Comparison of ENCODE assay signal across 8 cellular contexts in the genomic region with DNA sequence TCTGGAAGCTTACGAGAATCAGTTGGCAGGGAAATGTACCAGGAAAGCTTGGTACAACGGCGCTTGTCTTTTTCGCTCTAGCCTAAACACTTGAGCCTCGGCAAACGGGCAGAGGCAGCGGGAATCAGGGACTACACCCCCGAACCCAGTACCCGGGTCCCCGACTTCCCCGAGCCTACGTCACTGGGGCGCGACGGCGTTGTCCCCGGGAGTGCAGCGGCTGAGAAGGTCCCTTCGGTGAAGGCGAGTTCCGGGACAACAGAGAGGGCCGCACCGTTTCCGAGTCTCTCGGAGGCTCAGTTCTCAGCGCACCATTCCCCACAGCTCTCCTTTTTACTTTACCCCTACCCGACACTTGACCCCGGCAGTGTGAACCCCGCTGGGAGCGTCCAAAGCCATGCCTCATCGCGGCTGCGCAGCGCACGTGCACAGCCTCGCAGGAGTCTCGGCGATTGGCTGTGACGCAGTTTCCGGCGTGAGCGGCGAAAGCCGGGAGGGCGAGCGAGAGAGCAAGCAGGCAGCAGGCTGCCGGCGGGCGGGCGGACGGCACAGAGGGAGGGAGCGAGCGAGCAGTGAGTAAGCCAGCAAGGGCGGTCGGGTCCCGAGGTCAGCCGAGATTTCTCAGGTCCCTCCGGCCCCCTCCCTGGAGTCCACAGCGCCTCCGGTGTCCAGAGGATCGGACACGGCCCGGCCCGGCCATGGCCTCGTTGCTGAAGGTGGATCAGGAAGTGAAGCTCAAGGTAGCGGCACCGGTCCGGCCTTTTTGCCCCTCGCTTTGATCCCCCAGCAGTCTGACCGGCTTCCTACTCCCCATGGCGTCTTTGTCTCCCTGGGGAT. TPM values are rescaled to one million over a fixed set of nuclear protein-coding genes. Genes with fewer than 3 reads are reported as not detected.
DNase-seq lines count a peak whose midpoint lies in the region; ATAC-seq and TF ChIP-seq lines count a peak whose summit lies in the region.

A gene with protein sequence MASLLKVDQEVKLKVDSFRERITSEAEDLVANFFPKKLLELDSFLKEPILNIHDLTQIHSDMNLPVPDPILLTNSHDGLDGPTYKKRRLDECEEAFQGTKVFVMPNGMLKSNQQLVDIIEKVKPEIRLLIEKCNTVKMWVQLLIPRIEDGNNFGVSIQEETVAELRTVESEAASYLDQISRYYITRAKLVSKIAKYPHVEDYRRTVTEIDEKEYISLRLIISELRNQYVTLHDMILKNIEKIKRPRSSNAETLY (plus strand): TSS at position 464 of the 837 bp plus-strand sequence. CDS start 235 bp downstream, at position 699.

- peaks cover 9% of the 10 kb centered on the region for H3F3A ChIP-seq in SK-N-SH (replicated peaks; ENCODE audit: insufficient read depth)

- peak within 1 kb of the TSS; percentile 98 for H2AFZ ChIP-seq in SK-N-SH (ENCODE audit: low read depth)

- H3K4me3 ChIP-seq in HEK293 (ENCODE audit: low read depth, low read length) (peak within 1 kb of the TSS; percentile 86), SK-N-SH (ENCODE audit: low read depth in 2 of 2, low read length in 1 of 2) (peak within 1 kb of the TSS; percentile 79 to 83)

- TF ChIP-seq EP300 in SK-N-SH (IDR thresholded peaks at IDR 0.05; ENCODE audit: borderline replicate concordance in 1 of 2, low read depth in 1 of 2, low read length in 1 of 2), result peak in 1 of 2 experiments; percentile 10; a peak in 1 of 4 replicates

- H3K27ac ChIP-seq in HEK293 (ENCODE audit: extremely low read depth, low read depth, low read length), result peak within 1 kb of the TSS; percentile 83
- peak within 1 kb of the TSS; percentile 74 to 86 for H3K27ac ChIP-seq in SK-N-SH (ENCODE audit: low read depth in 2 of 2, low read length in 1 of 2)
- peak within 1 kb of the TSS; percentile 62 for H3K27ac ChIP-seq in temporal lobe (ENCODE audit: low read depth, low read length)

- H3K4me1 ChIP-seq in HEK293 (ENCODE audit: control insufficient read depth, insufficient read depth, low read length), result peaks cover 5% of the 10 kb centered on the region
- peaks cover 4 to 9% of the 10 kb centered on the region in 2 experiments; a peak in 3 of 4 replicates for H3K4me1 ChIP-seq in SK-N-SH (ENCODE audit: control insufficient read depth in 1 of 2, insufficient read depth in 2 of 2, low read depth in 1 of 2, low read length in 1 of 2)

- peak; percentile 68 for DNase-seq in GM04503 (ENCODE audit: low read depth)
- peak; percentile 79 for DNase-seq in MV-4-11 (lab: John Stamatoyannopoulos, UW)
- peak; percentile 94 for DNase-seq in SK-N-SH
- peak; percentile 90 for DNase-seq in activated naive CD4-positive, alpha-beta T cell treated with anti-CD3 and anti-CD28 coated beads, Interleukin-2, amount 50 U/mL, for 16 hours
- DNase-seq in globus pallidus (ENCODE audit: low spot score), result peak; percentile 86
- DNase-seq in omental fat pad (ENCODE audit: low spot score), result peak; percentile 75

- no peak for TF ChIP-seq RAD21 in SK-N-SH (IDR thresholded peaks at IDR 0.05; ENCODE audit: low read length)

- peak within 1 kb of the TSS; percentile 92 for H3K9ac ChIP-seq in SK-N-SH

- H3K4me2 ChIP-seq in SK-N-SH, result peak within 1 kb of the TSS; percentile 98

- no peaks in the 10 kb centered on the region for H4K20me1 ChIP-seq in SK-N-SH (ENCODE audit: insufficient read depth)

- H3K9me3 ChIP-seq in HEK293 (ENCODE audit: control insufficient read depth, insufficient read depth, low read depth, low read length), result no peaks in the 10 kb centered on the region
- no peaks in the 10 kb centered on the region for H3K9me3 ChIP-seq in SK-N-SH

- POLR2A ChIA-PET in HEK293 (lab: Yijun Ruan, JAX) (interaction anchor here (0.6 to 3.3 kb wide), 19 partner anchors 9 to 604 kb away, joined by 3 to 35 read pairs (median 3); a partner anchor contains a TSS), SK-N-SH (lab: Yijun Ruan, JAX) (interaction anchor here (0.6 to 1.1 kb wide), 4 partner anchors 9 to 166 kb away, joined by 3 to 12 read pairs (median 4); a partner anchor contains a TSS)

- peak; percentile 90 for ATAC-seq in omental fat pad (ENCODE audit: low FRiP score)

- TF ChIP-seq CTCF in HEK293 (tag by site-specific recombination; IDR thresholded peaks at IDR 0.05) (no peak; the same call in 1 of the 2 replicates), SK-N-SH (IDR thresholded peaks at IDR 0.05) (peak; percentile 14; the same call in 1 of the 2 replicates), omental fat pad (IDR thresholded peaks at IDR 0.05) (no peak)

- peaks cover 49% of the 10 kb centered on the region for H3K79me2 ChIP-seq in SK-N-SH (ENCODE audit: insufficient read depth)

- WGBS in SK-N-SH (ENCODE audit: low lambda C conversion rate), result 3% methylated on average over 33 of the region's 71 CpGs

- H3K9me2 ChIP-seq in SK-N-SH, result no peaks in the 10 kb centered on the region

- no peaks in the 10 kb centered on the region for H3K27me3 ChIP-seq in SK-N-SH (ENCODE audit: insufficient read depth)

- H3K36me3 ChIP-seq in HEK293 (ENCODE audit: control insufficient read depth in 2 of 2, insufficient read depth in 1 of 2, low read length in 2 of 2) (peaks cover 36% of the 10 kb centered on the region in 2 experiments), SK-N-SH (replicated peaks in 1 of 2; ENCODE audit: control insufficient read depth in 1 of 2, insufficient read depth in 2 of 2, low read length in 1 of 2) (peaks cover 19 to 28% of the 10 kb centered on the region in 2 experiments)

- CTCF ChIA-PET in HEK293 (lab: Yijun Ruan, JAX), result interaction anchor here (0.5 to 6.4 kb wide), 10 partner anchors 10 to 505 kb away, joined by 3 to 52 read pairs (median 4); a partner anchor contains a TSS
- CTCF ChIA-PET in SK-N-SH (lab: Yijun Ruan, JAX), result interaction anchor here (1.1 to 4.3 kb wide), 7 partner anchors 9 to 255 kb away, joined by 4 to 33 read pairs (median 14); a partner anchor contains a TSS

TF ChIP-seq in HEK293, 187 proteins besides CTCF, POLR2A, EP300 and RAD21 (continues in another document):
- TF ChIP-seq, protein P1, sequence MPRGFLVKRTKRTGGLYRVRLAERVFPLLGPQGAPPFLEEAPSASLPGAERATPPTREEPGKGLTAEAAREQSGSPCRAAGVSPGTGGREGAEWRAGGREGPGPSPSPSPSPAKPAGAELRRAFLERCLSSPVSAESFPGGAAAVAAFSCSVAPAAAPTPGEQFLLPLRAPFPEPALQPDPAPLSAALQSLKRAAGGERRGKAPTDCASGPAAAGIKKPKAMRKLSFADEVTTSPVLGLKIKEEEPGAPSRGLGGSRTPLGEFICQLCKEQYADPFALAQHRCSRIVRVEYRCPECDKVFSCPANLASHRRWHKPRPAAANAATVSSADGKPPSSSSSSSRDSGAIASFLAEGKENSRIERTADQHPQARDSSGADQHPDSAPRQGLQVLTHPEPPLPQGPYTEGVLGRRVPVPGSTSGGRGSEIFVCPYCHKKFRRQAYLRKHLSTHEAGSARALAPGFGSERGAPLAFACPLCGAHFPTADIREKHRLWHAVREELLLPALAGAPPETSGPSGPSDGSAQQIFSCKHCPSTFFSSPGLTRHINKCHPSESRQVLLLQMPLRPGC (tag by site-specific recombination; IDR thresholded peaks at IDR 0.05), result 0 out of 2 replicates have a peak, but pooled peaks have one; percentile 12
- no peak for TF ChIP-seq ZNF184 (tag by site-specific recombination; IDR thresholded peaks at IDR 0.05)

TF ChIP-seq in SK-N-SH, 30 proteins besides CTCF, POLR2A, EP300 and RAD21 (continues in another document):
- TF ChIP-seq RXRA (IDR thresholded peaks at IDR 0.05; ENCODE audit: borderline replicate concordance, low read depth) (no peak), FOSL2 (IDR thresholded peaks at IDR 0.05; ENCODE audit: borderline replicate concordance, low read depth) (no peak), NFIC (IDR thresholded peaks at IDR 0.05; ENCODE audit: borderline replicate concordance) (no peak), TAF1 (IDR thresholded peaks at IDR 0.05; ENCODE audit: borderline replicate concordance, low read depth, low read length) (peak; percentile 70), NRF1 (IDR thresholded peaks at IDR 0.05; ENCODE audit: low read depth, low read length) (peak; percentile 73), TEAD4 (IDR thresholded peaks at IDR 0.05; ENCODE audit: borderline replicate concordance, insufficient read depth) (no peak), RFX5 (IDR thresholded peaks at IDR 0.05; ENCODE audit: low read length) (no peak), JUND (IDR thresholded peaks at IDR 0.05) (no peak)
- TF ChIP-seq, protein P2, sequence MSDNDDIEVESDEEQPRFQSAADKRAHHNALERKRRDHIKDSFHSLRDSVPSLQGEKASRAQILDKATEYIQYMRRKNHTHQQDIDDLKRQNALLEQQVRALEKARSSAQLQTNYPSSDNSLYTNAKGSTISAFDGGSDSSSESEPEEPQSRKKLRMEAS (IDR thresholded peaks at IDR 0.05; ENCODE audit: low read depth), result peak; percentile 99
- TF ChIP-seq, protein P3, sequence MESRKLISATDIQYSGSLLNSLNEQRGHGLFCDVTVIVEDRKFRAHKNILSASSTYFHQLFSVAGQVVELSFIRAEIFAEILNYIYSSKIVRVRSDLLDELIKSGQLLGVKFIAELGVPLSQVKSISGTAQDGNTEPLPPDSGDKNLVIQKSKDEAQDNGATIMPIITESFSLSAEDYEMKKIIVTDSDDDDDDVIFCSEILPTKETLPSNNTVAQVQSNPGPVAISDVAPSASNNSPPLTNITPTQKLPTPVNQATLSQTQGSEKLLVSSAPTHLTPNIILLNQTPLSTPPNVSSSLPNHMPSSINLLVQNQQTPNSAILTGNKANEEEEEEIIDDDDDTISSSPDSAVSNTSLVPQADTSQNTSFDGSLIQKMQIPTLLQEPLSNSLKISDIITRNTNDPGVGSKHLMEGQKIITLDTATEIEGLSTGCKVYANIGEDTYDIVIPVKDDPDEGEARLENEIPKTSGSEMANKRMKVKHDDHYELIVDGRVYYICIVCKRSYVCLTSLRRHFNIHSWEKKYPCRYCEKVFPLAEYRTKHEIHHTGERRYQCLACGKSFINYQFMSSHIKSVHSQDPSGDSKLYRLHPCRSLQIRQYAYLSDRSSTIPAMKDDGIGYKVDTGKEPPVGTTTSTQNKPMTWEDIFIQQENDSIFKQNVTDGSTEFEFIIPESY (IDR thresholded peaks at IDR 0.05; ENCODE audit: borderline replicate concordance, low read depth), result peak; percentile 28; the same call in 1 of the 2 replicates
- TF ChIP-seq, protein P4, sequence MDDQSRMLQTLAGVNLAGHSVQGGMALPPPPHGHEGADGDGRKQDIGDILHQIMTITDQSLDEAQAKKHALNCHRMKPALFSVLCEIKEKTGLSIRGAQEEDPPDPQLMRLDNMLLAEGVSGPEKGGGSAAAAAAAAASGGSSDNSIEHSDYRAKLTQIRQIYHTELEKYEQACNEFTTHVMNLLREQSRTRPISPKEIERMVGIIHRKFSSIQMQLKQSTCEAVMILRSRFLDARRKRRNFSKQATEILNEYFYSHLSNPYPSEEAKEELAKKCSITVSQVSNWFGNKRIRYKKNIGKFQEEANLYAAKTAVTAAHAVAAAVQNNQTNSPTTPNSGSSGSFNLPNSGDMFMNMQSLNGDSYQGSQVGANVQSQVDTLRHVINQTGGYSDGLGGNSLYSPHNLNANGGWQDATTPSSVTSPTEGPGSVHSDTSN (IDR thresholded peaks at IDR 0.05), result no peak

RNA-seq across cellular contexts. Expression of the gene that starts here (rescaled TPM):
- 139 and 152 TPM in 2 replicates for polyA plus RNA-seq in SK-N-SH (2012; rRNA removed)
- polyA plus RNA-seq in SK-N-SH (2012; cell fraction: cytosol; rRNA removed), result 173 and 178 TPM in 2 replicates
- polyA plus RNA-seq in SK-N-SH (2012; cell fraction: nucleus; rRNA removed), result 52.0 and 77.9 TPM in 2 replicates
- total RNA-seq in omental fat pad (100 to 1,000 TPM in 1 of 4 donors, 10 to 100 TPM in 3; 72.1 to 122 (median 77.8) TPM), temporal lobe (51.1 TPM)

Comparison
In these comparisons a context has a peak if more than half of its experiments do, and no peak if none do; other contexts are left out.
1. Peak in every context shown above with its lines: DNase-seq, ATAC-seq, H3K4me3 ChIP-seq and H3K27ac ChIP-seq.